In the genomic region with DNA sequence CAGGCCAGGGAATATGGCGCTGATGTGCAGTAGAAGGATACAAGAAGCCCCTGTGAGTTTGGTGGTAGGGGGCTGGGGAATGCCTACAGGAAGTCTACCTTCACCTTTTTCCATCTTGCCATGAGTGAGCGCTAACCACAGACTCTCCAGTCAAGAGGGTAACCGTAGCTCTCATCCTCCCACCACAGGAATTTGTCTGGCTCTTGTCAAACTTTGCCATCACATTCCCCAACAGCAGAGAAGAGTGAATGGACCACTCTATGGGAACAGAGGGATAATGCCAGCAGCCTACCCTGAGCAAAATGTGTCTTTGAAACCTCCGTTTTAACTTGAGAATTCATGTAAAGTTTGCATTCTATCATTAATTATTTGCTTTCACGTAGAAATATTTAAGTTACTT, we compare ENCODE assay signal across 15 cellular contexts.
A peak's percentile ranks its signal among the peaks of the same experiment; 100 is the strongest.
DNase-seq lines count a peak whose midpoint lies in the region; ATAC-seq, FAIRE-seq and TF ChIP-seq lines count a peak whose summit lies in the region.
"Had no signal": no experiment of that assay in that cellular context is flagged by ENCODE, and none has a peak within 500 bp of the region (broad histone marks: within the 10 kb centered on the region; RNA-seq: fewer than 3 reads in every experiment).

No MANE protein-coding gene starts in this region.

- no peaks in the 10 kb centered on the region for H3K27me3 ChIP-seq in GM23338 (ENCODE audit: insufficient read depth)
- H3K27me3 ChIP-seq in neural progenitor cell = no peaks in the 10 kb centered on the region
- no peaks in the 10 kb centered on the region for H3K27me3 ChIP-seq in pancreas
- H3K27me3 ChIP-seq in dorsolateral prefrontal cortex = peaks cover 0 to 19% (median 0%) of the 10 kb centered on the region in 45 donors
- H3K27me3 ChIP-seq: BLaER1 had no signal

- H3K36me3 ChIP-seq in GM23338 (ENCODE audit: insufficient read depth) (no peaks in the 10 kb centered on the region), neural progenitor cell (no peaks in the 10 kb centered on the region), pancreas (no peaks in the 10 kb centered on the region)
- H3K36me3 ChIP-seq: BLaER1 had no signal

- no peak for DNase-seq in GM23338 (ENCODE audit: low spot score)
- peak; percentile 91 for DNase-seq in islet precursor cell
- peak; percentile 19 for DNase-seq in neural progenitor cell (ENCODE audit: low spot score)
- DNase-seq in urothelium cell line (ENCODE audit: low spot score) = peak; percentile 43
- DNase-seq in pancreas = no peak
- no peak for DNase-seq in hypothalamus (lab: John Stamatoyannopoulos, UW)
- no peak for DNase-seq in dorsolateral prefrontal cortex
- DNase-seq: 8988T; AML-193; CD8-positive, alpha-beta memory T cell; DMS53; HCEC 1CT; HFFc6 had no signal

- 0 out of 2 replicates have a peak overlapping the region, but pooled peaks have one; percentile 28 for H2AFZ ChIP-seq in GM23338
- no peak overlapping the region for H2AFZ ChIP-seq in neural progenitor cell (replicated peaks)

- H3K9ac ChIP-seq in neural progenitor cell = no peak overlapping the region
- H3K9ac ChIP-seq: BLaER1 had no signal

- H3K36me3 Mint-ChIP-seq in GM23338 (ENCODE audit: low read depth) (no peaks in the 10 kb centered on the region), neural progenitor cell (no peaks in the 10 kb centered on the region)
- H3K36me3 Mint-ChIP-seq: CD8-positive, alpha-beta memory T cell had no signal

- H3K4me2 ChIP-seq in GM23338 = no peak overlapping the region
- no peak overlapping the region for H3K4me2 ChIP-seq in neural progenitor cell
- H3K4me2 ChIP-seq: BLaER1 had no signal

- H3K27ac Mint-ChIP-seq in GM23338 (no peak overlapping the region), neural progenitor cell (no peak overlapping the region)
- H3K27ac Mint-ChIP-seq: CD8-positive, alpha-beta memory T cell; HFFc6 had no signal

- TF ChIP-seq CTCF in GM23338 (conservative IDR thresholded peaks at IDR 0.05; ENCODE audit: low read depth in 2 of 2) = no peak
- no peak for TF ChIP-seq CTCF in neural progenitor cell (IDR thresholded peaks at IDR 0.05)
- no peak for TF ChIP-seq CTCF in pancreas (IDR thresholded peaks at IDR 0.05)
- TF ChIP-seq CTCF in dorsolateral prefrontal cortex (IDR thresholded peaks at IDR 0.05 in 54 of 56, conservative IDR thresholded peaks at IDR 0.05 in 2 of 56; ENCODE audit: low read depth in 1 of 56, partially characterized antibody in 56 of 56) = no peak

- intact Hi-C loops in pancreas (cut with DNase I) (no loop called here), dorsolateral prefrontal cortex (cut with DNase I) (no loop called here)

- H3K9me3 ChIP-seq in neural progenitor cell (ENCODE audit: low read depth) (no peaks in the 10 kb centered on the region), pancreas (no peaks in the 10 kb centered on the region)

- H3K9me2 ChIP-seq in GM23338 (ENCODE audit: insufficient read depth) = peaks cover 13% of the 10 kb centered on the region; the same call in 1 of the 2 replicates

- H3K4me1 Mint-ChIP-seq in GM23338 (peaks cover 17% of the 10 kb centered on the region), neural progenitor cell (no peaks in the 10 kb centered on the region)
- H3K4me1 Mint-ChIP-seq: CD8-positive, alpha-beta memory T cell had no signal

- WGBS in pancreas, 2 donors = 92 to 93% methylated on average over 5 of the region's 5 CpGs

- no peaks in the 10 kb centered on the region for H3F3A ChIP-seq in GM23338 (replicated peaks; ENCODE audit: low read depth)
- no peaks in the 10 kb centered on the region for H3F3A ChIP-seq in neural progenitor cell (ENCODE audit: low read depth)

- H3K4me1 ChIP-seq in GM23338 (ENCODE audit: insufficient read depth) = peaks cover 7% of the 10 kb centered on the region; the same call in 1 of the 2 replicates
- no peaks in the 10 kb centered on the region for H3K4me1 ChIP-seq in neural progenitor cell
- H3K4me1 ChIP-seq in pancreas = peaks cover 0 to 6% (median 3%) of the 10 kb centered on the region in 3 donors
- H3K4me1 ChIP-seq: BLaER1 had no signal

- no peak for ATAC-seq in GM23338
- ATAC-seq in pancreas = no peak

- H3K27ac ChIP-seq in GM23338 (ENCODE audit: low read depth) (no peak overlapping the region), neural progenitor cell (no peak overlapping the region), pancreas (no peak overlapping the region), dorsolateral prefrontal cortex (no peak overlapping the region)
- H3K27ac ChIP-seq: BLaER1, HL-60 had no signal

- no peaks in the 10 kb centered on the region for H4K20me1 ChIP-seq in GM23338 (replicated peaks; ENCODE audit: insufficient read depth)
- H4K20me1 ChIP-seq in neural progenitor cell (ENCODE audit: low read depth) = no peaks in the 10 kb centered on the region
- H4K20me1 ChIP-seq: BLaER1 had no signal

- H3K79me2 ChIP-seq in GM23338 (replicated peaks; ENCODE audit: insufficient read depth) = no peaks in the 10 kb centered on the region
- H3K79me2 ChIP-seq in neural progenitor cell (ENCODE audit: low read depth) = no peaks in the 10 kb centered on the region

- FAIRE-seq in urothelium cell line (lab: Jason Lieb, UNC) = no peak
- no peak for FAIRE-seq in pancreas (lab: Jason Lieb, UNC)

- no peak overlapping the region for H3K4me3 ChIP-seq in GM23338
- no peak overlapping the region for H3K4me3 ChIP-seq in neural progenitor cell
- no peak overlapping the region for H3K4me3 ChIP-seq in pancreas
- H3K4me3 ChIP-seq in dorsolateral prefrontal cortex = no peak overlapping the region
- H3K4me3 ChIP-seq: BLaER1 had no signal

- H3K9me3 Mint-ChIP-seq in GM23338 = no peaks in the 10 kb centered on the region
- peaks cover 2% of the 10 kb centered on the region for H3K9me3 Mint-ChIP-seq in neural progenitor cell
- H3K9me3 Mint-ChIP-seq: HFFc6 had no signal

- H3K27me3 Mint-ChIP-seq in GM23338 (ENCODE audit: insufficient read depth, low read depth, poor library complexity) (peaks cover 5% of the 10 kb centered on the region), neural progenitor cell (ENCODE audit: insufficient read depth, low read depth) (peaks cover 5% of the 10 kb centered on the region)

- H3K4me3 Mint-ChIP-seq in GM23338 (no peak overlapping the region), neural progenitor cell (no peak overlapping the region)
- H3K4me3 Mint-ChIP-seq: CD8-positive, alpha-beta memory T cell; HFFc6 had no signal

TF ChIP-seq in GM23338, 12 proteins besides CTCF, POLR2A, EP300 and RAD21:
- no peak for TF ChIP-seq EZH2 (IDR thresholded peaks at IDR 0.05; ENCODE audit: low read depth, unreplicated experiment)

Comparison
In these comparisons a context has a peak if more than half of its experiments do, and no peak if none do; other contexts are left out.
1. DNase-seq: peak in islet precursor cell (single experiment), neural progenitor cell (single experiment) and urothelium cell line (single experiment); none in GM23338 (single experiment), pancreas (0 of 6), hypothalamus (0 of 51) and dorsolateral prefrontal cortex (0 of 10).